Comparison of ENCODE assay signal across 8 cellular contexts in the genomic region with DNA sequence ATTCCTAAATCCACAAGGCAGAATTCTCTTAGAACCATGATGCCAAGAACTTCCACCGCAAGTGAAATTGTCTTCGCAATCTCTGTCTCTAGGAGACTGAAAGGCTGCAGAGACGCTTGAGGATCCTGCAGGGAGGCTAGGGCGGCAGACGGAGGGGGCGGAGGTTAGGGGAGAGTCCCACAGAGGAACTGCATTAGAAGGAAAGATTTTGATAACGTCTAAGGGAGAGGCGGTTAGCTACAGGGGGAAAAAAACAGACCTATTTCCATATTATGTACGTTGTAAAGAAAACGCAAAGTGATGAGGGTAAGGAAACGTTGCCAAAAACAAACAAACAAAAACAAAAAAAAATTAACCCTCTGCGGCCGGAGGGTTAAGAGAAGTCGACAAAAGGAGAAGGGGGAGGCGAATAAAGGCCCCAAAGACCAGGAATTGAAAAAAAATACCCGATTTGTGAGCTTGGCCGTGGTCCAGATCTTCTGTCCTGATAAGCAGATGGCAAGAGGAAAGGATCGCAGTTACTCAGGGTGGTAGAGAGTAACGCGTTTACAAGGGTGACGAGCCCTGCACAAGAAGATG. TPM values are rescaled to one million over a fixed set of nuclear protein-coding genes. Genes with fewer than 3 reads are reported as not detected.
A peak's percentile ranks its signal among the peaks of the same experiment; 100 is the strongest.
DNase-seq lines count a peak whose midpoint lies in the region; ATAC-seq, FAIRE-seq and TF ChIP-seq lines count a peak whose summit lies in the region.

No MANE protein-coding gene starts in this region.

- H3K9me3 ChIP-seq in kidney (ENCODE audit: control insufficient read depth in 1 of 2, low read length in 2 of 2) = no peaks in the 10 kb centered on the region

- DNase-seq in NCI-H1105 (lab: John Stamatoyannopoulos, UW) (peak; percentile 39), caudate nucleus (lab: John Stamatoyannopoulos, UW) (peak in 39 of 61 donors; percentile 5 to 67 (median 22)), kidney (peak; percentile 85), 8988T (no peak)
- DNase-seq in stimulated activated CD4-positive, alpha-beta T cell treated with anti-CD3 and anti-CD28 coated beads, Interleukin-1b, Interleukin-23, amount 100 ng/mL, for 24 hours (ENCODE audit: low read depth in 4 of 4, low spot score in 1 of 4) = peak; percentile 22 to 35 (median 28)

- no peak for FAIRE-seq in kidney (lab: Jason Lieb, UNC)

- intact Hi-C loops in kidney (cut with DNase I) = no loop called here

- H3K4me1 ChIP-seq in kidney (ENCODE audit: control insufficient read depth in 1 of 2, insufficient read depth in 1 of 2, low read depth in 1 of 2, low read length in 2 of 2) = peaks cover 11 to 14% of the 10 kb centered on the region in 2 donors

- H3K36me3 ChIP-seq in kidney (ENCODE audit: control insufficient read depth in 1 of 2, insufficient read depth in 2 of 2, low read length in 2 of 2) = no peaks in the 10 kb centered on the region

- TF ChIP-seq CTCF in WI38 (IDR thresholded peaks at IDR 0.05; ENCODE audit: low read depth, low read length) = no peak
- no peak for TF ChIP-seq CTCF in kidney (IDR thresholded peaks at IDR 0.05; ENCODE audit: borderline replicate concordance, extremely low read depth, insufficient read depth)

- H3K9ac ChIP-seq in kidney (ENCODE audit: low read length in 2 of 2) = peak overlapping the region; percentile 13 to 75

- H3K4me3 ChIP-seq in WI38 (ENCODE audit: low read depth, low read length) (peak overlapping the region; percentile 94), kidney (ENCODE audit: low read length in 2 of 2) (peak overlapping the region; percentile 84 to 98)

- ATAC-seq in GM18499 (IDR thresholded peaks at IDR 0.05; ENCODE audit: insufficient read depth, unreplicated experiment) (peak; percentile 6), HG02623 (IDR thresholded peaks at IDR 0.05; ENCODE audit: unreplicated experiment) (peak; percentile 20)

- H3K27ac ChIP-seq in caudate nucleus (ENCODE audit: low read depth, low read length) (peak overlapping the region; percentile 93), kidney (ENCODE audit: low read depth in 2 of 2, low read length in 2 of 2) (peak overlapping the region; percentile 55 to 80)

RNA-seq across cellular contexts. Expression of a gene that starts 0.5 kb away (rescaled TPM):
- total RNA-seq in kidney = 16.3 TPM
- polyA plus RNA-seq in kidney (ENCODE audit: insufficient read depth, low read depth, low replicate concordance) = 1.6 TPM

RNA-seq across cellular contexts. Expression of a gene that starts 0.8 kb away (rescaled TPM):
- total RNA-seq in kidney = 25.6 TPM
- 9.5 TPM for polyA plus RNA-seq in kidney (ENCODE audit: insufficient read depth, low read depth, low replicate concordance)
